In genomic region chr20:44327748-44328147, GRCh38 we compare ENCODE assay signal across 11 cellular contexts. TPM values are rescaled to one million over a fixed set of nuclear protein-coding genes. Genes with fewer than 3 reads are reported as not detected.
"Had no signal": no experiment of that assay in that cellular context is flagged by ENCODE, and none has a peak within 500 bp of the region (broad histone marks: within the 10 kb centered on the region; RNA-seq: fewer than 3 reads in every experiment).

No MANE protein-coding gene starts in this region.

RNA-seq across cellular contexts. Expression of gene R3HDML, which starts 9.1 kb away (rescaled TPM):
- total RNA-seq: activated CD8-positive, alpha-beta T cell treated with anti-CD3 and anti-CD28 coated beads, Interleukin-2, amount 10 ng/mL, durations not matched to agents 7 days and 5 days; activated naive CD4-positive, alpha-beta T cell treated with anti-CD3 and anti-CD28 coated beads for 36 hours; activated naive CD8-positive, alpha-beta T cell treated with anti-CD3 and anti-CD28 coated beads, Interleukin-2, amount 10 ng/mL, durations not matched to agents 7 days and 5 days; adrenal gland; cardiac septum; cerebellum; colonic mucosa; MCF 10A; Peyer's patch; SJSA1; T-helper 1 cell treated with Interleukin-12 subunit alpha and Interleukin-12 subunit beta and Interleukin-4 antibody, amounts not matched to agents 30 ng/mL and 1 ng/mL, for 36 hours had no signal
- polyA plus RNA-seq: adrenal gland had no signal

RNA-seq across cellular contexts. Expression of gene HNF4A, which starts 27.8 kb away (rescaled TPM):
- total RNA-seq: activated CD8-positive, alpha-beta T cell treated with anti-CD3 and anti-CD28 coated beads, Interleukin-2, amount 10 ng/mL, durations not matched to agents 7 days and 5 days; activated naive CD4-positive, alpha-beta T cell treated with anti-CD3 and anti-CD28 coated beads for 36 hours; activated naive CD8-positive, alpha-beta T cell treated with anti-CD3 and anti-CD28 coated beads, Interleukin-2, amount 10 ng/mL, durations not matched to agents 7 days and 5 days; cardiac septum; MCF 10A; SJSA1; T-helper 1 cell treated with Interleukin-12 subunit alpha and Interleukin-12 subunit beta and Interleukin-4 antibody, amounts not matched to agents 30 ng/mL and 1 ng/mL, for 36 hours had no signal
